8 cellular contexts compared by ENCODE assay signal in genomic region chr22:45688606-45689080, GRCh38. TPM values are rescaled to one million over a fixed set of nuclear protein-coding genes. Genes with fewer than 3 reads are reported as not detected.
DNase-seq lines count a peak whose midpoint lies in the region; ATAC-seq and TF ChIP-seq lines count a peak whose summit lies in the region.

No MANE protein-coding gene starts in this region.

- no peak overlapping the region for H3K23ac ChIP-seq in neuronal stem cell (ENCODE audit: low read depth, low read length, poor library complexity)

- no peak overlapping the region for H2AK5ac ChIP-seq in neuronal stem cell (ENCODE audit: low read depth, low read length)

- no CpG with 5 or more reads among the region's 4 CpGs for WGBS in neuronal stem cell (ENCODE audit: extremely low coverage in 2 of 2, insufficient read length in 2 of 2, insufficient replicate concordance in 1 of 2), 2 donors
- WGBS in ovary, 3 donors, result 19 to 25% (median 21%) methylated on average over 4 of the region's 4 CpGs

- H4K8ac ChIP-seq in neuronal stem cell (ENCODE audit: low read depth, low read length), result no peak overlapping the region

- H3K18ac ChIP-seq in neuronal stem cell (ENCODE audit: low read length), result no peak overlapping the region

- intact Hi-C loops in ovary (cut with DNase I), result no loop called here

- no peak overlapping the region for H3K14ac ChIP-seq in neuronal stem cell (ENCODE audit: low read length)

- TF ChIP-seq EP300 in ovary (IDR thresholded peaks at IDR 0.05), result no peak

- no peak overlapping the region for H2BK12ac ChIP-seq in neuronal stem cell (ENCODE audit: low read length)

- H3K9ac ChIP-seq in skeletal muscle satellite cell (ENCODE audit: low read depth, low read length), result peak overlapping the region; percentile 46
- no peak overlapping the region for H3K9ac ChIP-seq in neuronal stem cell (ENCODE audit: low read depth, low read length, poor library complexity)

- H3K4ac ChIP-seq in neuronal stem cell (ENCODE audit: low read length), result no peak overlapping the region

- H4K91ac ChIP-seq in neuronal stem cell (ENCODE audit: low read depth, low read length, poor library complexity), result no peak overlapping the region

- DNase-seq in HCEC 1CT (peak; percentile 93), SW 1271 (lab: John Stamatoyannopoulos, UW) (peak; percentile 85 to 96), fibroblast of the conjunctiva (ENCODE audit: low read depth) (peak; percentile 69), germinal center (ENCODE audit: low spot score) (no peak), neuronal stem cell (ENCODE audit: low spot score) (no peak), ovary (no peak)

- peaks cover 3% of the 10 kb centered on the region for H3K79me1 ChIP-seq in neuronal stem cell (ENCODE audit: low read depth, low read length)

- peaks cover 31% of the 10 kb centered on the region for H3K36me3 ChIP-seq in skeletal muscle satellite cell (ENCODE audit: insufficient read depth, low read length)
- H3K36me3 ChIP-seq in neuronal stem cell (replicated peaks in 1 of 2; ENCODE audit: control insufficient read depth in 2 of 2, insufficient read depth in 2 of 2, low read length in 2 of 2), result peaks cover 5 to 56% of the 10 kb centered on the region in 2 donors
- H3K36me3 ChIP-seq in ovary, result no peaks in the 10 kb centered on the region

- no peak overlapping the region for H2BK5ac ChIP-seq in neuronal stem cell (ENCODE audit: low read length)

- no peak for TF ChIP-seq POLR2A in ovary (IDR thresholded peaks at IDR 0.05)

- TF ChIP-seq CTCF in ovary (IDR thresholded peaks at IDR 0.05), result no peak

- no peak overlapping the region for H2BK120ac ChIP-seq in neuronal stem cell (ENCODE audit: low read depth, low read length)

- no peak overlapping the region for H2AFZ ChIP-seq in neuronal stem cell (ENCODE audit: low read length)

- H3K4me1 ChIP-seq in skeletal muscle satellite cell (ENCODE audit: control insufficient read depth, insufficient read depth, low read length) (peaks cover 79% of the 10 kb centered on the region), neuronal stem cell (ENCODE audit: control insufficient read depth in 2 of 2, insufficient read depth in 1 of 2, low read depth in 1 of 2, low read length in 2 of 2) (peaks cover 3 to 7% of the 10 kb centered on the region in 2 donors), ovary (ENCODE audit: insufficient read depth) (peaks cover 14% of the 10 kb centered on the region)

- H3K27me3 ChIP-seq in skeletal muscle satellite cell (ENCODE audit: control insufficient read depth, insufficient read depth, low read length) (no peaks in the 10 kb centered on the region), neuronal stem cell (ENCODE audit: control insufficient read depth in 3 of 3, insufficient read depth in 3 of 3, low read depth in 1 of 3, low read length in 3 of 3) (no peaks in the 10 kb centered on the region), ovary (no peaks in the 10 kb centered on the region)

- H3K4me2 ChIP-seq in skeletal muscle satellite cell (ENCODE audit: low read length) (peak overlapping the region; percentile 53), neuronal stem cell (ENCODE audit: insufficient read depth, low read length, poor library complexity, severe bottlenecking) (no peak overlapping the region)

- H2BK15ac ChIP-seq in neuronal stem cell (ENCODE audit: low read length), result no peak overlapping the region

- no peak overlapping the region for H3K27ac ChIP-seq in neuronal stem cell (replicated peaks; ENCODE audit: low read length)
- H3K27ac ChIP-seq in ovary, result no peak overlapping the region

- H3K4me3 ChIP-seq in skeletal muscle satellite cell (ENCODE audit: low read length) (no peak overlapping the region), neuronal stem cell (ENCODE audit: low read length in 2 of 2) (no peak overlapping the region), ovary (no peak overlapping the region)

- H3K9me3 ChIP-seq in skeletal muscle satellite cell (replicated peaks; ENCODE audit: low read length) (no peaks in the 10 kb centered on the region), neuronal stem cell (replicated peaks in 1 of 2; ENCODE audit: control insufficient read depth in 2 of 2, insufficient read depth in 1 of 2, low read depth in 1 of 2, low read length in 2 of 2) (peaks cover under 1 to 10% of the 10 kb centered on the region in 2 donors), ovary (no peaks in the 10 kb centered on the region)

- ATAC-seq in HG03378 (IDR thresholded peaks at IDR 0.05; ENCODE audit: unreplicated experiment), result no peak

RNA-seq across cellular contexts. Expression of gene ATXN10, which starts 17.0 kb away (rescaled TPM):
- total RNA-seq in skeletal muscle satellite cell (2012; rRNA removed), result 66.4 and 99.6 TPM in 2 replicates
- 89.3 TPM for polyA plus RNA-seq in neuronal stem cell (2013, experiment 1 of 2)
- 84.7 TPM for polyA plus RNA-seq in neuronal stem cell (2013, experiment 2 of 2)
- total RNA-seq in ovary, result 100 to 1,000 TPM; 164 to 241 (median 183) TPM
- 100 to 1,000 TPM in 1 of 2 donors, 10 to 100 TPM in 1; 77.4 to 158 TPM for polyA plus RNA-seq in ovary

Comparison
In these comparisons a context has a peak if more than half of its experiments do, and no peak if none do; other contexts are left out.
1. DNase-seq: peak in HCEC 1CT (single experiment), SW 1271 (2 of 2) and fibroblast of the conjunctiva (single experiment); none in germinal center (single experiment), neuronal stem cell (single experiment) and ovary (0 of 5).